In genomic region chr7:44325181-44325671, GRCh38 we compare ENCODE assay signal across 9 cellular contexts. TPM values are rescaled to one million over a fixed set of nuclear protein-coding genes. Genes with fewer than 3 reads are reported as not detected.
A peak's percentile ranks its signal among the peaks of the same experiment; 100 is the strongest.
DNase-seq lines count a peak whose midpoint lies in the region; ATAC-seq, FAIRE-seq and TF ChIP-seq lines count a peak whose summit lies in the region.
"Had no signal": no experiment of that assay in that cellular context is flagged by ENCODE, and none has a peak within 500 bp of the region (broad histone marks: within the 10 kb centered on the region; RNA-seq: fewer than 3 reads in every experiment).

Gene CAMK2B (minus strand): TSS chr7:44325594. CDS start chr7:44325421, 173 bp downstream.

- H3K27ac Mint-ChIP-seq in GM23338 = no peak within 1 kb of the TSS

- H3K9me3 ChIP-seq in prostate gland = no peaks in the 10 kb centered on the region
- H3K9me3 ChIP-seq: pancreas had no signal

- H3K27me3 ChIP-seq in GM23338 (ENCODE audit: insufficient read depth) = peaks cover 57% of the 10 kb centered on the region
- no peaks in the 10 kb centered on the region for H3K27me3 ChIP-seq in prostate gland (replicated peaks; ENCODE audit: insufficient read depth)
- H3K27me3 ChIP-seq: pancreas had no signal

- H3K4me1 ChIP-seq in GM23338 (ENCODE audit: insufficient read depth) = no peaks in the 10 kb centered on the region
- no peaks in the 10 kb centered on the region for H3K4me1 ChIP-seq in prostate gland (replicated peaks)
- H3K4me1 ChIP-seq: pancreas had no signal

- FAIRE-seq in frontal cortex (lab: Jason Lieb, UNC) = no peak
- FAIRE-seq: pancreas had no signal

- peaks cover 46% of the 10 kb centered on the region for H3K27me3 Mint-ChIP-seq in GM23338 (ENCODE audit: insufficient read depth, low read depth, poor library complexity)

- intact Hi-C loops in prostate gland (cut with DNase I) = no loop called here

- no peaks in the 10 kb centered on the region for H4K20me1 ChIP-seq in GM23338 (replicated peaks; ENCODE audit: insufficient read depth)

- peak within 1 kb of the TSS; percentile 61 for H3K4me3 ChIP-seq in GM23338
- H3K4me3 ChIP-seq in prostate gland = peak within 1 kb of the TSS; percentile 28 to 30

- H3K9me3 Mint-ChIP-seq in GM23338 = peaks cover 2% of the 10 kb centered on the region; the same call in 2 of the 3 replicates

- H3K36me3 Mint-ChIP-seq in GM23338 (ENCODE audit: low read depth) = peaks cover 3% of the 10 kb centered on the region; the same call in 1 of the 3 replicates

- H3K27ac ChIP-seq in GM23338 (ENCODE audit: low read depth) = no peak within 1 kb of the TSS
- H3K27ac ChIP-seq in prostate gland = no peak within 1 kb of the TSS
- H3K27ac ChIP-seq: pancreas had no signal

- H3K36me3 ChIP-seq in GM23338 (ENCODE audit: insufficient read depth) (no peaks in the 10 kb centered on the region), prostate gland (no peaks in the 10 kb centered on the region)
- H3K36me3 ChIP-seq: pancreas had no signal

- TF ChIP-seq CTCF in GM23338 (conservative IDR thresholded peaks at IDR 0.05; ENCODE audit: low read depth in 2 of 2) (no peak), prostate gland (IDR thresholded peaks at IDR 0.05) (no peak)

- peak within 1 kb of the TSS; percentile 85 for H3K4me3 Mint-ChIP-seq in GM23338

- H3K4me1 Mint-ChIP-seq in GM23338 = peaks cover 14% of the 10 kb centered on the region

- no peak for TF ChIP-seq POLR2A in prostate gland (IDR thresholded peaks at IDR 0.05)

- H3F3A ChIP-seq in GM23338 (replicated peaks; ENCODE audit: low read depth) = no peaks in the 10 kb centered on the region

- H2AFZ ChIP-seq in GM23338 = peak within 1 kb of the TSS; percentile 80; the same call in 1 of the 2 replicates

- peaks cover 2% of the 10 kb centered on the region; the same call in 1 of the 2 replicates for H3K9me2 ChIP-seq in GM23338 (ENCODE audit: insufficient read depth)

- ATAC-seq in GM23338 (no peak), GM18870 (IDR thresholded peaks at IDR 0.05; ENCODE audit: unreplicated experiment) (no peak), HG02970 (IDR thresholded peaks at IDR 0.05; ENCODE audit: low FRiP score, unreplicated experiment) (no peak)

- no peaks in the 10 kb centered on the region for H3K79me2 ChIP-seq in GM23338 (replicated peaks; ENCODE audit: insufficient read depth)

- WGBS in prostate gland = 2% methylated on average over 12 of the region's 89 CpGs

- peak within 1 kb of the TSS; percentile 80 for H3K4me2 ChIP-seq in GM23338

- peak; percentile 34 for DNase-seq in GM23338 (ENCODE audit: low spot score)
- DNase-seq in SW480 (ENCODE audit: low spot score) = peak; percentile 35
- DNase-seq in frontal cortex (ENCODE audit: low spot score in 2 of 2) = peak in 1 of 2 donors; percentile 56
- no peak for DNase-seq in prostate gland (ENCODE audit: low spot score)
- no peak for DNase-seq in COLO829 (ENCODE audit: low spot score)
- no peak for DNase-seq in effector CD4-positive, alpha-beta T cell

TF ChIP-seq in GM23338, 12 proteins besides CTCF, POLR2A, EP300 and RAD21:
- TF ChIP-seq REST (IDR thresholded peaks at IDR 0.05; ENCODE audit: unreplicated experiment) = no peak
- no peak for TF ChIP-seq EZH2phosphoT487 (IDR thresholded peaks at IDR 0.05; ENCODE audit: unreplicated experiment)
- no peak for TF ChIP-seq STAT1 (IDR thresholded peaks at IDR 0.05; ENCODE audit: unreplicated experiment)
- no peak for TF ChIP-seq EZH2 (IDR thresholded peaks at IDR 0.05; ENCODE audit: low read depth, unreplicated experiment)
- no peak for TF ChIP-seq POLR2AphosphoS5 (IDR thresholded peaks at IDR 0.05; ENCODE audit: low read depth)

RNA-seq across cellular contexts. Expression of gene CAMK2B, which starts in this region (rescaled TPM):
- not detected in 2 replicates for total RNA-seq in GM23338 (2014; rRNA removed; shearing (Covaris generic))
- polyA plus RNA-seq in GM23338 (2016; fragmentation: Nextera tagmentation; extraction: Ambion mirVana) = not detected in 2 replicates
- 99.5 TPM for total RNA-seq in frontal cortex
- 10 to 100 TPM in 1 of 2 donors, 1 to 10 TPM in 1; 5.7 to 16.9 TPM for total RNA-seq in prostate gland

Comparison
In these comparisons a context has a peak if more than half of its experiments do, and no peak if none do; other contexts are left out.
1. Peak in DNase-seq, H3K4me3 ChIP-seq and H3K4me2 ChIP-seq in GM23338; RNA of the gene not detected or under 1 TPM.